ENCODE assay signal across 14 cellular contexts in the genomic region with DNA sequence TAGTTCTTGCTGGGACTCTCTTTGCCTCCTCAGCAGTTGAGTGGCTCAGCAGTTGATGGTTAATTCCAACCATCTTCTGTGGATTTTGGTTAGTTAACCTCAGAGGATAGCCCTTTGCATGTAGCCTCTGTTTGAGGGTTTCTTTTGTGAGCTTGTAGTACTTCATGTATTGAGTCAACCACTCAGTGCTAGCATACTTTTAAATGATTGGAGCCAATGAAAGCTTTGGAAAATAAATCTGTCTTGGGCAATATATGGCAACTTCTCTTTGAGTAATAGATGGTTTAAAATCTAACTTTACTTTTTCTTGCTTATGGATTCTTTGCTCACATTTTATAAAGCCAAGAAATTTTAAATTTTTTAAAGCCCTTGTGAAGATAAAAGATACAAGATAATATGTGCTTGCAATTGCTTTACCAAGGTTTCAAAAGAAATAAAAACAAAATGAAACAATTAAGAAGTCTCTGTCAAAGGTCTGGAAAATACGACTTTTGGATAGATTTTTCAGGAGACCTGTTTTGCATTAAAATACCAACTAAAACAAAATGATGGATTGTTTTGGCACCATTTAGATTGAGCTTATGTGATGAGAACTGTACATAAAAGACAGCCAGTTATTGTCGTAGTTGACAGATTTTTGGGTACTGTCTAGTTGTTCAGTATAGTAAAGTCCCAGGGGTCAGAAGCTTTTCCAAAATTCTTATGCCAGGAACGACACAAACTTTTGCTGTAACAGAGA.
DNase-seq lines count a peak whose midpoint lies in the region; ATAC-seq, FAIRE-seq and TF ChIP-seq lines count a peak whose summit lies in the region.
"Had no signal": no experiment of that assay in that cellular context is flagged by ENCODE, and none has a peak within 500 bp of the region (broad histone marks: within the 10 kb centered on the region; RNA-seq: fewer than 3 reads in every experiment).

No MANE protein-coding gene starts in this region.

- no peak overlapping the region for H2AK5ac ChIP-seq in H1 (ENCODE audit: low read depth, low read length)

- H3K9me3 ChIP-seq in Panc1 (ENCODE audit: control insufficient read depth, insufficient read depth, low read depth, low read length) (peaks cover 26% of the 10 kb centered on the region; the same call in 1 of the 2 replicates), H1 (ENCODE audit: insufficient read depth in 2 of 2, low read depth in 1 of 2, low read length in 1 of 2) (peaks cover 9 to 16% of the 10 kb centered on the region in 2 experiments)

- H2BK12ac ChIP-seq in H1 (ENCODE audit: low read depth, low read length), result no peak overlapping the region

- H3K27ac ChIP-seq in Panc1 (ENCODE audit: low read length), result peak overlapping the region; percentile 80; the same call in 1 of the 2 replicates
- H3K27ac ChIP-seq in H1 (ENCODE audit: low read depth, low read length), result no peak overlapping the region
- H3K27ac ChIP-seq: BLaER1 had no signal

- no peak for DNase-seq in Panc1 (ENCODE audit: low read depth, low spot score)
- DNase-seq in H1 (ENCODE audit: low read depth in 1 of 2, low spot score in 2 of 2), result no peak
- DNase-seq in fibroblast of the aortic adventitia (ENCODE audit: low read depth), result peak; percentile 59
- DNase-seq in head of caudate nucleus, result no peak
- no peak for DNase-seq in Kasumi-1 (lab: John Stamatoyannopoulos, UW)
- DNase-seq: CD4-positive, alpha-beta memory T cell; DMS153; DMS79 treated with DMSO at 0.1 percent for 48 hours; GF-D8; H9 had no signal

- no peak for TF ChIP-seq EP300 in H1 (IDR thresholded peaks at IDR 0.05; ENCODE audit: borderline replicate concordance in 1 of 2, low read depth in 2 of 2, low read length in 2 of 2)

- H3K79me2 ChIP-seq in H1 (ENCODE audit: control insufficient read depth in 1 of 2, insufficient read depth in 2 of 2, low read length in 2 of 2), result no peaks in the 10 kb centered on the region

- TF ChIP-seq RAD21 in H1 (IDR thresholded peaks at IDR 0.05 in 1 of 2, conservative IDR thresholded peaks at IDR 0.05 in 1 of 2; ENCODE audit: low read depth in 2 of 2, low read length in 2 of 2), result no peak

- H2AFZ ChIP-seq in H1 (ENCODE audit: low read length), result 0 out of 2 replicates have a peak overlapping the region, but pooled peaks have one; percentile 37

- H4K5ac ChIP-seq in H1 (ENCODE audit: insufficient read length, low read depth, low read length), result no peak overlapping the region

- intact Hi-C loops in Panc1 (cut with micrococcal nuclease; ENCODE audit: unreplicated experiment), result no loop called here
- intact Hi-C loops in head of caudate nucleus (cut with DNase I), result no loop called here

- POLR2A ChIA-PET in Panc1 (lab: Charles Lee), result no interaction called here
- POLR2A ChIA-PET in H1 (lab: Charles Lee; ENCODE audit: partially characterized antibody), result no interaction called here

- no peaks in the 10 kb centered on the region for H3K79me1 ChIP-seq in H1 (ENCODE audit: low read depth, low read length)

- H3K4me1 ChIP-seq in Panc1 (ENCODE audit: control insufficient read depth, insufficient read depth, low read length) (peaks cover 6% of the 10 kb centered on the region), H1 (replicated peaks in 1 of 4; ENCODE audit: control insufficient read depth in 3 of 4, insufficient read depth in 4 of 4, low read length in 3 of 4) (no peaks in the 10 kb centered on the region)

- H3K56ac ChIP-seq in H1 (replicated peaks; ENCODE audit: insufficient read length, low read depth, low read length), result no peak overlapping the region

- H3K4ac ChIP-seq in H1 (replicated peaks; ENCODE audit: insufficient read length, low read depth, low read length), result no peak overlapping the region

- H2BK120ac ChIP-seq in H1 (replicated peaks; ENCODE audit: low read depth, low read length), result no peak overlapping the region

- no peak for ATAC-seq in Panc1
- ATAC-seq in HG02571 (IDR thresholded peaks at IDR 0.05; ENCODE audit: unreplicated experiment), result no peak
- ATAC-seq: GM23338 had no signal

- FAIRE-seq in H1 (lab: Jason Lieb, UNC), result no peak
- FAIRE-seq: A204.1 had no signal

- no peak overlapping the region for H3K23ac ChIP-seq in H1 (ENCODE audit: insufficient read length)

- no peak overlapping the region for H4K8ac ChIP-seq in H1 (ENCODE audit: extremely low read depth, insufficient read depth, low read length)

- H3K36me3 ChIP-seq in Panc1 (ENCODE audit: control insufficient read depth, insufficient read depth, low read length) (no peaks in the 10 kb centered on the region), H1 (ENCODE audit: control insufficient read depth in 2 of 4, insufficient read depth in 4 of 4, low read length in 3 of 4) (no peaks in the 10 kb centered on the region)
- H3K36me3 ChIP-seq: BLaER1 had no signal

- no peak overlapping the region for H2BK15ac ChIP-seq in H1 (ENCODE audit: low read length)

- H2BK5ac ChIP-seq in H1 (ENCODE audit: low read depth, low read length), result no peak overlapping the region

- H3K27me3 ChIP-seq in Panc1 (ENCODE audit: control insufficient read depth, insufficient read depth, low read length), result no peaks in the 10 kb centered on the region
- H3K27me3 ChIP-seq in H1 (replicated peaks in 1 of 4; ENCODE audit: control insufficient read depth in 3 of 4, extremely low read depth in 1 of 4, insufficient read depth in 3 of 4, low read length in 3 of 4), result no peaks in the 10 kb centered on the region
- H3K27me3 ChIP-seq: BLaER1 had no signal

- H3K14ac ChIP-seq in H1 (ENCODE audit: insufficient read length), result no peak overlapping the region

- H3K4me3 ChIP-seq in Panc1 (ENCODE audit: low read depth in 2 of 2, low read length in 2 of 2) (no peak overlapping the region), H1 (ENCODE audit: extremely low read depth in 1 of 4, insufficient read depth in 2 of 4, low read depth in 3 of 4, low read length in 4 of 4) (no peak overlapping the region), fibroblast of the aortic adventitia (ENCODE audit: low read depth, low read length) (no peak overlapping the region)
- H3K4me3 ChIP-seq: BLaER1, GM23338 had no signal

- no peak overlapping the region for H3K4me2 ChIP-seq in H1 (ENCODE audit: insufficient read depth in 1 of 2, low read depth in 2 of 2, low read length in 2 of 2)
- H3K4me2 ChIP-seq: BLaER1, GM23338 had no signal

- H4K91ac ChIP-seq in H1 (replicated peaks; ENCODE audit: insufficient read length, low read length), result no peak overlapping the region

- H3K18ac ChIP-seq in H1 (ENCODE audit: extremely low read depth, low read length), result no peak overlapping the region

- no peak for TF ChIP-seq POLR2A in H1 (IDR thresholded peaks at IDR 0.05; ENCODE audit: control extremely low read depth in 1 of 2, low read depth in 2 of 2, low read length in 2 of 2)

- no peak overlapping the region for H2BK20ac ChIP-seq in H1 (ENCODE audit: low read length)

- CTCF ChIA-PET in Panc1 (lab: Charles Lee) (no interaction called here), H1 (lab: Charles Lee; ENCODE audit: partially characterized antibody) (interaction anchor here (1.2 to 2.3 kb wide), 2 partner anchors 14 to 22 kb away, joined by 3 to 6 read pairs; no protein-coding TSS in a partner anchor)

- no peak overlapping the region for H3K9ac ChIP-seq in H1 (replicated peaks in 1 of 4; ENCODE audit: extremely low read depth in 1 of 4, low read depth in 3 of 4, low read length in 3 of 4)
- H3K9ac ChIP-seq: BLaER1 had no signal

- H3K23me2 ChIP-seq in H1 (ENCODE audit: low read depth, low read length), result no peaks in the 10 kb centered on the region

- no TSS peak for BruUV-seq in Panc1 (replicated peaks; lab: Mats Ljungman, UMichigan)

- no peaks in the 10 kb centered on the region for H4K20me1 ChIP-seq in H1 (replicated peaks in 1 of 2; ENCODE audit: control insufficient read depth in 1 of 2, insufficient read depth in 2 of 2, low read length in 2 of 2)
- H4K20me1 ChIP-seq: BLaER1 had no signal

- 86% methylated on average over 3 of the region's 3 CpGs; no CpG with 5 or more reads in 1 of the 2 experiments for WGBS in H1 (ENCODE audit: extremely low coverage in 1 of 2, insufficient coverage in 1 of 2, insufficient read length in 1 of 2, insufficient replicate concordance in 2 of 2, low coverage in 1 of 2, low lambda C conversion rate in 2 of 2, missing lambda C conversion rate in 1 of 2), 2 experiments

- TF ChIP-seq CTCF in Panc1 (IDR thresholded peaks at IDR 0.05) (no peak), H1 (IDR thresholded peaks at IDR 0.05; ENCODE audit: control extremely low read depth in 1 of 3, insufficient read depth in 1 of 3, low read depth in 1 of 3, low read length in 3 of 3) (no peak), fibroblast of the aortic adventitia (IDR thresholded peaks at IDR 0.05; ENCODE audit: insufficient read depth, low read length) (no peak)

- in situ Hi-C loops in Panc1 (cut with HindIII; ENCODE audit: low pct_unique_long_range_greater_than_20kb, low sequenced_read_pairs), result no loop called here

TF ChIP-seq in H1, 55 proteins besides CTCF, POLR2A, EP300 and RAD21:
- no peak for TF ChIP-seq ZNF274 (IDR thresholded peaks at IDR 0.05; ENCODE audit: borderline replicate concordance, extremely low read depth, low read length)
- no peak for TF ChIP-seq EZH2 (IDR thresholded peaks at IDR 0.05; ENCODE audit: low read depth, low read length, severe bottlenecking)
- TF ChIP-seq YY1 (IDR thresholded peaks at IDR 0.05; ENCODE audit: low read depth, low read length), result no peak
- TF ChIP-seq SRF (IDR thresholded peaks at IDR 0.05; ENCODE audit: low read depth, low read length), result no peak
- no peak for TF ChIP-seq SP2 (IDR thresholded peaks at IDR 0.05; ENCODE audit: low read length)
- TF ChIP-seq GABPA (IDR thresholded peaks at IDR 0.05; ENCODE audit: borderline replicate concordance, insufficient read depth, low read length), result no peak
